ENCODE assay signal across 8 cellular contexts in the genomic region with DNA sequence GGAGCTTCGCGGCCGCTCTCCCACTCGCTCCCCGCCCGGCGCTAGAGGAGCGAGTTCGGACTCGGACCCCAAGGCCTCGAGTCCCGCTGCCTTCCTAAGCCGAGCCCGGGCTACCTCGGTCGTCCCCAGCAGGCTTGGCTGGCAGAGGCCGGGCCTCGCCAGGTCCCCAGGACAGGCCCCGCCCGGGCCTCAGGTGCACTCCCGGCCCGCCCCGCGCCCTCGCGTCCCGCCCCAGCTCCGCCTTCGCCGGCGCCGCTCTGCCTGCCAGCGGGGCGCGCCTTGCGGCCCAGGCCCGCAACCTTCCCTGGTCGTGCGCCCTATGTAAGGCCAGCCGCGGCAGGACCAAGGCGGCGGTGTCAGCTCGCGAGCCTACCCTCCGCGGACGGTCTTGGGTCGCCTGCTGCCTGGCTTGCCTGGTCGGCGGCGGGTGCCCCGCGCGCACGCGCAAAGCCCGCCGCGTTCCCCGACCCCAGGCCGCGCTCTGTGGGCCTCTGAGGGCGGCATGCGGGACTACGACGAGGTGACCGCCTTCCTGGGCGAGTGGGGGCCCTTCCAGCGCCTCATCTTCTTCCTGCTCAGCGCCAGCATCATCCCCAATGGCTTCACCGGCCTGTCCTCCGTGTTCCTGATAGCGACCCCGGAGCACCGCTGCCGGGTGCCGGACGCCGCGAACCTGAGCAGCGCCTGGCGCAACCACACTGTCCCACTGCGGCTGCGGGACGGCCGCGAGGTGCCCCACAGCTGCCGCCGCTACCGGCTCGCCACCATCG. TPM values are rescaled to one million over a fixed set of nuclear protein-coding genes. Genes with fewer than 3 reads are reported as not detected.
DNase-seq lines count a peak whose midpoint lies in the region; ATAC-seq and TF ChIP-seq lines count a peak whose summit lies in the region.

A gene (plus strand): TSS at position 240 of the 770 bp plus-strand sequence. CDS start 263 bp downstream, at position 503.

- ATAC-seq in GM18868 (IDR thresholded peaks at IDR 0.05; ENCODE audit: unreplicated experiment) (peak; percentile 94), HG03066 (IDR thresholded peaks at IDR 0.05; ENCODE audit: low read depth, unreplicated experiment) (peak; percentile 82)

- H3K36me3 Mint-ChIP-seq in mesothelial cell of epicardium: peaks cover 7% of the 10 kb centered on the region

- no peaks in the 10 kb centered on the region for H3K27me3 Mint-ChIP-seq in mesothelial cell of epicardium (ENCODE audit: low read depth)

- peaks cover under 1% of the 10 kb centered on the region for H3K9me3 Mint-ChIP-seq in mesothelial cell of epicardium

- peak within 1 kb of the TSS; percentile 94 for H3K27ac Mint-ChIP-seq in mesothelial cell of epicardium

- H3K9me3 ChIP-seq in endocrine pancreas (ENCODE audit: control insufficient read depth, low read length): no peaks in the 10 kb centered on the region

- H3K4me3 ChIP-seq in endocrine pancreas (ENCODE audit: control insufficient read depth, insufficient read depth, low read length): peak within 1 kb of the TSS; percentile 84

- no peaks in the 10 kb centered on the region for H3K36me3 ChIP-seq in endocrine pancreas (ENCODE audit: control insufficient read depth, insufficient read depth, low read length)

- H3K9ac ChIP-seq in endocrine pancreas (ENCODE audit: control insufficient read depth, insufficient read depth, low read length): peak within 1 kb of the TSS; percentile 93

- no peaks in the 10 kb centered on the region for H3K27me3 ChIP-seq in endocrine pancreas (ENCODE audit: control insufficient read depth, insufficient read depth, low read length)

- no peak for TF ChIP-seq CTCF in mesothelial cell of epicardium (IDR thresholded peaks at IDR 0.05; ENCODE audit: unreplicated experiment)

- H3K4me1 ChIP-seq in endocrine pancreas (ENCODE audit: control insufficient read depth, insufficient read depth, low read length): peaks cover 6% of the 10 kb centered on the region

- H3K4me1 Mint-ChIP-seq in mesothelial cell of epicardium: peaks cover 41% of the 10 kb centered on the region

- H3K4me3 Mint-ChIP-seq in mesothelial cell of epicardium: peak within 1 kb of the TSS; percentile 74

- DNase-seq in AG08396 (ENCODE audit: low spot score) (peak; percentile 87), NCI-H524 (lab: John Stamatoyannopoulos, UW) (peak; percentile 77 to 80), mesothelial cell of epicardium (ENCODE audit: low spot score in 2 of 2, unreplicated experiment in 2 of 2) (peak; percentile 58 to 73)
- DNase-seq in activated CD8-positive, alpha-beta memory T cell treated with anti-CD3 and anti-CD28 coated beads for 4 hours (ENCODE audit: low read depth in 2 of 2): peak; percentile 23 to 33
- DNase-seq in stimulated activated CD8-positive, alpha-beta memory T cell treated with anti-CD3 and anti-CD28 coated beads, Interleukin-2, amount 100 ng/mL, for 1 hour (ENCODE audit: low read depth in 2 of 2): peak; percentile 29 to 51

RNA-seq across cellular contexts. Expression of the gene that starts here (rescaled TPM):
- 27.7 to 31.1 TPM (median 30.8 TPM) in 3 replicates for total RNA-seq in mesothelial cell of epicardium

Comparison
In these comparisons a context has a peak if more than half of its experiments do, and no peak if none do; other contexts are left out.
1. Peak in every context shown above with its lines: DNase-seq, ATAC-seq and H3K4me3 ChIP-seq.
2. DNase-seq: peak in every context shown above with its lines; median percentile 87 in AG08396; 78 in NCI-H524; 66 in mesothelial cell of epicardium; 40 in stimulated activated CD8-positive, alpha-beta memory T cell treated with anti-CD3 and anti-CD28 coated beads, Interleukin-2, amount 100 ng/mL, for 1 hour; 28 in activated CD8-positive, alpha-beta memory T cell treated with anti-CD3 and anti-CD28 coated beads for 4 hours.